Comparison of ENCODE assay signal across 24 cellular contexts in genomic region chr12:109234012-109234411, GRCh38.
"Had no signal": no experiment of that assay in that cellular context is flagged by ENCODE, and none has a peak within 500 bp of the region (broad histone marks: within the 10 kb centered on the region; RNA-seq: fewer than 3 reads in every experiment).

No MANE protein-coding gene starts in this region.

- H3K27ac ChIP-seq: coronary artery, gastroesophageal sphincter, heart left ventricle, hepatocyte, left ventricle myocardium inferior, lower lobe of right lung, pancreas, stomach, thoracic aorta, tibial nerve, upper lobe of left lung had no signal

- H3K27me3 Mint-ChIP-seq: central memory CD8-positive, alpha-beta T cell; naive thymus-derived CD8-positive, alpha-beta T cell had no signal

- H3K4me1 Mint-ChIP-seq: central memory CD8-positive, alpha-beta T cell; naive thymus-derived CD8-positive, alpha-beta T cell had no signal

- H3K27ac Mint-ChIP-seq: naive thymus-derived CD8-positive, alpha-beta T cell had no signal

- H3K4me3 Mint-ChIP-seq: central memory CD8-positive, alpha-beta T cell; naive thymus-derived CD8-positive, alpha-beta T cell had no signal

- H2AFZ ChIP-seq: hepatocyte had no signal

- H3K27me3 ChIP-seq: gastroesophageal sphincter, heart left ventricle, hepatocyte, pancreas, stomach, tibial nerve, upper lobe of left lung had no signal

- H3K9me3 ChIP-seq: gastroesophageal sphincter, heart left ventricle, left ventricle myocardium inferior, lower lobe of right lung, pancreas, stomach, thoracic aorta, tibial nerve, upper lobe of left lung had no signal

- DNase-seq: dermis blood vessel endothelial cell; heart left ventricle; kidney; left cardiac atrium; left ventricle myocardium inferior; lower lobe of right lung; naive thymus-derived CD8-positive, alpha-beta T cell; pancreas; stimulated activated CD4-positive, alpha-beta T cell treated with anti-CD3 and anti-CD28 coated beads, Interleukin-12 subunit alpha, Interleukin-12 subunit beta, amount 100 ng/mL, for 4 hours; stimulated activated CD4-positive, alpha-beta T cell treated with anti-CD3 and anti-CD28 coated beads, Interleukin-1b, Interleukin-23, amount 100 ng/mL, for 48 hours; stimulated activated CD4-positive, alpha-beta T cell treated with anti-CD3 and anti-CD28 coated beads, Interleukin-4, amount 100 ng/mL, for 1 hour; stimulated activated CD8-positive, alpha-beta memory T cell treated with anti-CD3 and anti-CD28 coated beads, Interleukin-4, amount 100 ng/mL, for 48 hours; stimulated activated naive CD4-positive, alpha-beta T cell treated with Interleukin-2 at 50 U/mL for 16 hours; stomach; upper lobe of left lung had no signal

- ATAC-seq: gastroesophageal sphincter; left cardiac atrium; lower lobe of right lung; naive thymus-derived CD8-positive, alpha-beta T cell; pancreas; sciatic nerve had no signal

- H3K79me2 ChIP-seq: hepatocyte had no signal

- H3K4me1 ChIP-seq: gastroesophageal sphincter, heart left ventricle, left ventricle myocardium inferior, lower lobe of right lung, pancreas, stomach, tibial nerve, upper lobe of left lung had no signal

- H3K4me3 ChIP-seq: coronary artery, gastroesophageal sphincter, heart left ventricle, hepatocyte, left ventricle myocardium inferior, lower lobe of right lung, pancreas, smooth muscle cell, stomach, thoracic aorta, tibial nerve, upper lobe of left lung had no signal

- H3K9me3 Mint-ChIP-seq: central memory CD8-positive, alpha-beta T cell; naive thymus-derived CD8-positive, alpha-beta T cell had no signal

- FAIRE-seq: kidney, pancreas, urothelium cell line had no signal

- H3K4me2 ChIP-seq: hepatocyte, smooth muscle cell had no signal
